Comparison of ENCODE assay signal across 26 cellular contexts in the genomic region with DNA sequence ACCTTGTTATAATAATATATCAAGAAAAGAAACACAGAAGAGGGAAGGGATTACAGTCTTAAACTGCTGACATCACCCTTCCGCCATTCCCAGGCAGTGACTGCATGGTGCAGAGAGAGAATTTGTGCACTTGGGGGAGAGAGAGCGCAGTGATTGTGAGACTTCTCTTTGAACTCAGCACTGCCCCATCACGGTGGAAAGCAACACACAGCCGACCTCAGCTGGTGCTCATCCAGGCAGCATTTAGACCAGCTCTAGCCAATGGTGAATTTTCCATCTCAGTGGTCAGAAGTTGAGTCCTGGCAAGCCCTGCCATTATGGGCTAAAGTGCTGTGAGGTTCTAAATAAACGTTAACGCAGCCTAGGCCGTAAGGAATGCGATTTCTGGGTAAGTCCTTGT.
"Had no signal": no experiment of that assay in that cellular context is flagged by ENCODE, and none has a peak within 500 bp of the region (broad histone marks: within the 10 kb centered on the region; RNA-seq: fewer than 3 reads in every experiment).

No MANE protein-coding gene starts in this region.

- H3K4me3 ChIP-seq: adrenal gland, body of pancreas, colonic mucosa, gastrocnemius medialis, ovary, right lobe of liver, stomach, thyroid gland, upper lobe of left lung, vagina had no signal

- ATAC-seq: body of pancreas, gastrocnemius medialis, left cardiac atrium, left ventricle myocardium superior, right lobe of liver had no signal

- DNase-seq: activated CD4-positive, alpha-beta memory T cell treated with anti-CD3 and anti-CD28 coated beads for 36 hours; activated CD4-positive, alpha-beta T cell treated with anti-CD3 and anti-CD28 coated beads, Interleukin-2, amount 10 ng/mL, durations not matched to agents 24 days and 14 days; activated CD4-positive, CD25-positive, alpha-beta regulatory T cell treated with anti-CD3 and anti-CD28 coated beads, Interleukin-2, amount 50 U/mL, for 72 hours; activated CD8-positive, alpha-beta memory T cell treated with anti-CD3 and anti-CD28 coated beads, Interleukin-2, amount 50 U/mL, for 4 hours; activated effector memory CD4-positive, alpha-beta T cell treated with anti-CD3 and anti-CD28 coated beads, Interleukin-2, amount 50 U/mL, for 16 hours; activated naive CD4-positive, alpha-beta T cell treated with anti-CD3 and anti-CD28 coated beads for 36 hours; activated naive CD8-positive, alpha-beta T cell treated with anti-CD3 and anti-CD28 coated beads for 36 hours; activated T-cell treated with anti-CD3 and anti-CD28 coated beads, Interleukin-2, amount 50 U/mL, for 1 hour; adrenal gland; aorta; body of pancreas; colonic mucosa; effector CD8-positive, alpha-beta T cell; gastrocnemius medialis; glutamatergic neuron; left cardiac atrium; left ventricle myocardium superior; ovary; right lobe of liver; stimulated activated CD4-positive, alpha-beta T cell treated with anti-CD3 and anti-CD28 coated beads, Interleukin-4, amount 100 ng/mL, for 24 hours; stimulated activated naive B cell treated with anti-CD40 and anti-IgM and Interleukin-4, amounts not matched to agents 10 μg/mL and 1 μg/mL and 100 μg/mL, for 72 hours; stomach; thyroid gland; WERI-Rb-1 had no signal
